ENCODE assay signal across 27 cellular contexts in genomic region chr6:85484941-85485340, GRCh38. TPM values are rescaled to one million over a fixed set of nuclear protein-coding genes. Genes with fewer than 3 reads are reported as not detected.
A peak's percentile ranks its signal among the peaks of the same experiment; 100 is the strongest.
DNase-seq lines count a peak whose midpoint lies in the region; TF ChIP-seq lines count a peak whose summit lies in the region.
"Had no signal": no experiment of that assay in that cellular context is flagged by ENCODE, and none has a peak within 500 bp of the region (broad histone marks: within the 10 kb centered on the region; RNA-seq: fewer than 3 reads in every experiment).

No MANE protein-coding gene starts in this region.

- H3K27ac Mint-ChIP-seq in T-helper 2 cell treated with Interferon-gamma antibody and Interleukin-4, amounts not matched to agents 5 μg/mL and 100 μg/mL, for 36 hours = no peak overlapping the region
- H3K27ac Mint-ChIP-seq: activated B cell treated with CpG ODN at 0.5 μM for 24 hours; activated CD4-positive, alpha-beta T cell treated with anti-CD3 and anti-CD28 coated beads, Interleukin-2, amount 10 ng/mL, durations not matched to agents 7 days and 5 days; activated naive CD4-positive, alpha-beta T cell treated with anti-CD3 and anti-CD28 coated beads, Interleukin-2, amount 50 U/mL, for 24 hours; B cell; brain; CD4-positive, alpha-beta memory T cell; IgD-negative memory B cell had no signal

- H3K9me3 Mint-ChIP-seq in T-helper 2 cell treated with Interferon-gamma antibody and Interleukin-4, amounts not matched to agents 5 μg/mL and 100 μg/mL, for 36 hours = no peaks in the 10 kb centered on the region
- H3K9me3 Mint-ChIP-seq: activated B cell treated with CpG ODN at 0.5 μM for 24 hours; activated CD4-positive, alpha-beta T cell treated with anti-CD3 and anti-CD28 coated beads, Interleukin-2, amount 10 ng/mL, durations not matched to agents 7 days and 5 days; activated naive CD4-positive, alpha-beta T cell treated with anti-CD3 and anti-CD28 coated beads, Interleukin-2, amount 50 U/mL, for 24 hours; CD4-positive, alpha-beta memory T cell; IgD-negative memory B cell; naive thymus-derived CD8-positive, alpha-beta T cell had no signal

- no peak overlapping the region for H3K4me3 Mint-ChIP-seq in T-helper 2 cell treated with Interferon-gamma antibody and Interleukin-4, amounts not matched to agents 5 μg/mL and 100 μg/mL, for 36 hours
- H3K4me3 Mint-ChIP-seq: activated B cell treated with CpG ODN at 0.5 μM for 24 hours; activated CD4-positive, alpha-beta T cell treated with anti-CD3 and anti-CD28 coated beads, Interleukin-2, amount 10 ng/mL, durations not matched to agents 7 days and 5 days; activated naive CD4-positive, alpha-beta T cell treated with anti-CD3 and anti-CD28 coated beads, Interleukin-2, amount 50 U/mL, for 24 hours; B cell; brain; CD4-positive, alpha-beta memory T cell; IgD-negative memory B cell had no signal

- no peak for TF ChIP-seq CTCF in HEK293 (tag by site-specific recombination; IDR thresholded peaks at IDR 0.05)
- TF ChIP-seq CTCF in fibroblast of the aortic adventitia (IDR thresholded peaks at IDR 0.05; ENCODE audit: insufficient read depth, low read length) = no peak
- TF ChIP-seq CTCF in ovary (IDR thresholded peaks at IDR 0.05) = no peak

- no peaks in the 10 kb centered on the region for H3K36me3 ChIP-seq in HEK293 (ENCODE audit: control insufficient read depth in 2 of 2, insufficient read depth in 1 of 2, low read length in 2 of 2)
- no peaks in the 10 kb centered on the region for H3K36me3 ChIP-seq in ovary
- H3K36me3 ChIP-seq: thyroid gland had no signal

- H3K27ac ChIP-seq in HEK293 (ENCODE audit: extremely low read depth, low read depth, low read length) = no peak overlapping the region
- H3K27ac ChIP-seq in ovary = no peak overlapping the region
- H3K27ac ChIP-seq: gastroesophageal sphincter, sigmoid colon, SJSA1, thyroid gland had no signal

- no peaks in the 10 kb centered on the region for H3K27me3 Mint-ChIP-seq in T-helper 2 cell treated with Interferon-gamma antibody and Interleukin-4, amounts not matched to agents 5 μg/mL and 100 μg/mL, for 36 hours (ENCODE audit: low read depth)
- H3K27me3 Mint-ChIP-seq: activated B cell treated with CpG ODN at 0.5 μM for 24 hours; activated CD4-positive, alpha-beta T cell treated with anti-CD3 and anti-CD28 coated beads, Interleukin-2, amount 10 ng/mL, durations not matched to agents 7 days and 5 days; B cell; IgD-negative memory B cell; naive thymus-derived CD8-positive, alpha-beta T cell had no signal

- CTCF ChIA-PET in HEK293 (lab: Yijun Ruan, JAX) = interaction anchor here (1.1 to 10.0 kb wide), 9 partner anchors 10 to 132 kb away, joined by 3 to 179 read pairs (median 39); partner anchors contain the start of gene NT5E

- no peak for TF ChIP-seq EP300 in ovary (IDR thresholded peaks at IDR 0.05)

- no peak overlapping the region for H3K4me3 ChIP-seq in HEK293 (ENCODE audit: low read depth, low read length)
- H3K4me3 ChIP-seq in fibroblast of the aortic adventitia (ENCODE audit: low read depth, low read length) = no peak overlapping the region
- no peak overlapping the region for H3K4me3 ChIP-seq in ovary
- H3K4me3 ChIP-seq: gastroesophageal sphincter, lung, sigmoid colon, SJSA1, thyroid gland had no signal

- POLR2A ChIA-PET in HEK293 (lab: Yijun Ruan, JAX) = no interaction called here

- no peaks in the 10 kb centered on the region for H3K36me3 Mint-ChIP-seq in T-helper 2 cell treated with Interferon-gamma antibody and Interleukin-4, amounts not matched to agents 5 μg/mL and 100 μg/mL, for 36 hours (ENCODE audit: low read depth)
- H3K36me3 Mint-ChIP-seq: activated naive CD4-positive, alpha-beta T cell treated with anti-CD3 and anti-CD28 coated beads, Interleukin-2, amount 50 U/mL, for 24 hours; brain; CD4-positive, alpha-beta memory T cell had no signal

- H3K4me1 ChIP-seq in HEK293 (ENCODE audit: control insufficient read depth, insufficient read depth, low read length) (no peaks in the 10 kb centered on the region), ovary (ENCODE audit: insufficient read depth) (peaks cover 2% of the 10 kb centered on the region)

- H3K9me3 ChIP-seq in HEK293 (ENCODE audit: control insufficient read depth, insufficient read depth, low read depth, low read length) (no peaks in the 10 kb centered on the region), ovary (no peaks in the 10 kb centered on the region)
- H3K9me3 ChIP-seq: gastroesophageal sphincter, sigmoid colon, SJSA1, thyroid gland had no signal

- 90 to 93% (median 91%) methylated on average over 5 of the region's 5 CpGs for WGBS in ovary, 3 donors

- intact Hi-C loops in ovary (cut with DNase I) = loop anchor here in 2 of 4 donors (5.0 kb wide), 1 partner anchor 128 kb away; no protein-coding TSS in a partner anchor

- peaks cover 10% of the 10 kb centered on the region for H3K4me1 Mint-ChIP-seq in T-helper 2 cell treated with Interferon-gamma antibody and Interleukin-4, amounts not matched to agents 5 μg/mL and 100 μg/mL, for 36 hours (ENCODE audit: low read depth)

- TF ChIP-seq POLR2A in ovary (IDR thresholded peaks at IDR 0.05) = no peak

- DNase-seq in NCI-H1694 (lab: John Stamatoyannopoulos, UW) (peak; percentile 79), NCI-H524 treated with DMSO at 0.1 percent for 48 hours (lab: John Stamatoyannopoulos, UW) (peak; percentile 23), fibroblast of the aortic adventitia (ENCODE audit: low read depth) (peak; percentile 18), DMS79 treated with DMSO at 0.1 percent for 48 hours (lab: John Stamatoyannopoulos, UW) (no peak), ovary (no peak)
- DNase-seq in T-helper 2 cell treated with Interferon-gamma antibody and Interleukin-4, amounts not matched to agents 5 μg/mL and 100 μg/mL, for 36 hours (ENCODE audit: low spot score) = no peak
- DNase-seq: ACHN; activated B cell treated with CpG ODN at 0.5 μM for 24 hours; activated CD4-positive, alpha-beta T cell treated with anti-CD3 and anti-CD28 coated beads, Interleukin-2, amount 10 ng/mL, durations not matched to agents 7 days and 5 days; amniotic stem cell; CD4-positive, alpha-beta memory T cell; DMS53; naive thymus-derived CD8-positive, alpha-beta T cell; NCI-H1930; NCI-H510A; sigmoid colon; stimulated activated CD4-positive, alpha-beta T cell treated with anti-CD3 and anti-CD28 coated beads, Interleukin-4, amount 100 ng/mL, for 24 hours; T-helper 1 cell; thyroid gland had no signal

- no peaks in the 10 kb centered on the region for H3K27me3 ChIP-seq in ovary
- H3K27me3 ChIP-seq: gastroesophageal sphincter, sigmoid colon, SJSA1, thyroid gland had no signal

TF ChIP-seq in HEK293, 187 proteins besides CTCF, POLR2A, EP300 and RAD21:
- TF ChIP-seq ZNF658 (tag by site-specific recombination; IDR thresholded peaks at IDR 0.05) (no peak), HOXA7 (CRISPR knock-in tag; IDR thresholded peaks at IDR 0.05; ENCODE audit: borderline replicate concordance) (no peak), SCRT2 (tag by site-specific recombination; IDR thresholded peaks at IDR 0.05) (peak; percentile 23; the same call in 1 of the 2 replicates)

RNA-seq across cellular contexts. Expression of gene NT5E, which starts 35.1 kb away (rescaled TPM):
- total RNA-seq in fibroblast of the aortic adventitia (ENCODE audit: low replicate concordance) (67.2 and 418 TPM in 2 replicates), ovary (10 to 100 TPM; 32.5 to 67.2 (median 47.4) TPM)
- 10 to 100 TPM; 29.3 to 68.7 TPM for polyA plus RNA-seq in ovary

Comparison
In these comparisons a context has a peak if more than half of its experiments do, and no peak if none do; other contexts are left out.
1. DNase-seq: peak in NCI-H1694 (single experiment), NCI-H524 treated with DMSO at 0.1 percent for 48 hours (single experiment) and fibroblast of the aortic adventitia (single experiment); none in DMS79 treated with DMSO at 0.1 percent for 48 hours (single experiment), ovary (0 of 5) and T-helper 2 cell treated with Interferon-gamma antibody and Interleukin-4, amounts not matched to agents 5 μg/mL and 100 μg/mL, for 36 hours (single experiment).